Comparison of ENCODE assay signal across 12 cellular contexts in genomic region chr19:6613711-6614110, GRCh38. TPM values are rescaled to one million over a fixed set of nuclear protein-coding genes. Genes with fewer than 3 reads are reported as not detected.
DNase-seq lines count a peak whose midpoint lies in the region; ATAC-seq, FAIRE-seq and TF ChIP-seq lines count a peak whose summit lies in the region.
"Had no signal": no experiment of that assay in that cellular context is flagged by ENCODE, and none has a peak within 500 bp of the region (broad histone marks: within the 10 kb centered on the region; RNA-seq: fewer than 3 reads in every experiment).

No MANE protein-coding gene starts in this region.

- BruUV-seq in endothelial cell of umbilical vein (replicated peaks; lab: Mats Ljungman, UMichigan): no TSS peak

- no peaks in the 10 kb centered on the region for H3K36me3 ChIP-seq in ACC112 (ENCODE audit: insufficient read depth, low read length)
- no peaks in the 10 kb centered on the region for H3K36me3 ChIP-seq in endothelial cell of umbilical vein (ENCODE audit: control insufficient read depth in 2 of 2, extremely low read depth in 1 of 2, insufficient read depth in 2 of 2, low read length in 2 of 2)

- dilution Hi-C loops in endothelial cell of umbilical vein (cut with MboI; ENCODE audit: extremely low pct_ligation_motif_present, low sequenced_read_pairs): no loop called here

- H2AFZ ChIP-seq in ACC112 (ENCODE audit: low read length, unreplicated experiment) (no peak overlapping the region), endothelial cell of umbilical vein (ENCODE audit: low read depth, low read length) (no peak overlapping the region)

- POLR2A ChIA-PET in endothelial cell of umbilical vein (lab: Charles Lee): no interaction called here

- H3K4me3 ChIP-seq in ACC112 (ENCODE audit: low read depth, low read length) (no peak overlapping the region), endothelial cell of umbilical vein (replicated peaks in 1 of 3; ENCODE audit: insufficient read depth in 1 of 3, low read depth in 1 of 3, low read length in 3 of 3) (no peak overlapping the region)

- DNase-seq in AML-193 (lab: John Stamatoyannopoulos, UW) (peak; percentile 43 to 45), RKO (ENCODE audit: low spot score) (peak; percentile 45), endothelial cell of umbilical vein (ENCODE audit: low read depth, low spot score) (peak; percentile 38), SW480 (ENCODE audit: low spot score) (no peak)
- DNase-seq in effector CD4-positive, alpha-beta T cell: no peak
- DNase-seq: CD8-positive, alpha-beta memory T cell; cerebellar nuclear complex had no signal

- H3K9me1 ChIP-seq in endothelial cell of umbilical vein (replicated peaks; ENCODE audit: control insufficient read depth, extremely low read depth, insufficient read depth, low read length): no peaks in the 10 kb centered on the region

- intact Hi-C loops in endothelial cell of umbilical vein (cut with micrococcal nuclease): no loop called here

- H3K27ac ChIP-seq in ACC112 (ENCODE audit: low read depth, low read length) (peak overlapping the region; percentile 50), endothelial cell of umbilical vein (ENCODE audit: insufficient read depth, low read depth, low read length) (no peak overlapping the region)
- H3K27ac ChIP-seq: foreskin keratinocyte, HL-60 had no signal

- CTCF ChIA-PET in endothelial cell of umbilical vein (lab: Charles Lee): interaction anchor here (1.4 kb wide), 1 partner anchor 97 kb away, joined by 3 read pairs; no protein-coding TSS in a partner anchor

- H3K9me3 ChIP-seq in endothelial cell of umbilical vein (replicated peaks; ENCODE audit: control insufficient read depth, insufficient read depth, low read length): no peaks in the 10 kb centered on the region

- H3K79me2 ChIP-seq in ACC112 (ENCODE audit: control insufficient read depth, insufficient read depth, low read length, unreplicated experiment): no peaks in the 10 kb centered on the region
- H3K79me2 ChIP-seq in endothelial cell of umbilical vein (ENCODE audit: control insufficient read depth, insufficient read depth, low read length): no peaks in the 10 kb centered on the region

- TF ChIP-seq CTCF in endothelial cell of umbilical vein (IDR thresholded peaks at IDR 0.05; ENCODE audit: extremely low read depth in 1 of 2, insufficient read depth in 1 of 2, low read depth in 1 of 2, low read length in 2 of 2): no peak

- no peak for FAIRE-seq in endothelial cell of umbilical vein (lab: Jason Lieb, UNC)
- FAIRE-seq: keratinocyte had no signal

- no peak for TF ChIP-seq POLR2A in endothelial cell of umbilical vein (IDR thresholded peaks at IDR 0.05; ENCODE audit: low read depth, low read length)

- H3K27me3 ChIP-seq in ACC112 (ENCODE audit: insufficient read depth, low read length) (no peaks in the 10 kb centered on the region), endothelial cell of umbilical vein (ENCODE audit: control insufficient read depth in 2 of 2, insufficient read depth in 2 of 2, low read length in 2 of 2) (peaks cover 2% of the 10 kb centered on the region in 2 experiments)
- H3K27me3 ChIP-seq: foreskin keratinocyte had no signal

- H3K4me2 ChIP-seq in endothelial cell of umbilical vein (ENCODE audit: insufficient read depth, low read length): no peak overlapping the region

- no peak overlapping the region for H3K9ac ChIP-seq in endothelial cell of umbilical vein (replicated peaks; ENCODE audit: extremely low read depth, insufficient read depth, low read length)

- H4K20me1 ChIP-seq in endothelial cell of umbilical vein (replicated peaks; ENCODE audit: control insufficient read depth, extremely low read depth, insufficient read depth, low read length): no peaks in the 10 kb centered on the region

- H3K4me1 ChIP-seq in ACC112 (ENCODE audit: control insufficient read depth, insufficient read depth, low read length, unreplicated experiment) (peaks cover 21% of the 10 kb centered on the region), endothelial cell of umbilical vein (ENCODE audit: control insufficient read depth, extremely low read depth, insufficient read depth, low read length) (peaks cover 13% of the 10 kb centered on the region)

- ATAC-seq in GM19463 (IDR thresholded peaks at IDR 0.05; ENCODE audit: unreplicated experiment): no peak
- ATAC-seq: foreskin keratinocyte had no signal

TF ChIP-seq in endothelial cell of umbilical vein, 7 proteins besides CTCF, POLR2A, EP300 and RAD21:
- no peak for TF ChIP-seq MAX (IDR thresholded peaks at IDR 0.05; ENCODE audit: insufficient read depth, insufficient read length)
- TF ChIP-seq POLR2AphosphoS5 (IDR thresholded peaks at IDR 0.05; ENCODE audit: insufficient read depth, low read depth, low read length): no peak
- peak; percentile 26 for TF ChIP-seq FOS (IDR thresholded peaks at IDR 0.05; ENCODE audit: borderline replicate concordance, insufficient read depth, low read length)
- no peak for TF ChIP-seq JUN (IDR thresholded peaks at IDR 0.05; ENCODE audit: borderline replicate concordance, insufficient read depth, insufficient read length, low read depth)
- no peak for TF ChIP-seq GATA2 (IDR thresholded peaks at IDR 0.05; ENCODE audit: insufficient read depth, insufficient read length, low read depth, low read length)

RNA-seq across cellular contexts. Expression of gene CD70, which starts 22.8 kb away (rescaled TPM):
- total RNA-seq in endothelial cell of umbilical vein: not detected in 2 replicates
- polyA plus RNA-seq in endothelial cell of umbilical vein: 0.10 TPM in 1 of 2 replicates, not detected in the other
- not detected in 2 replicates for polyA plus RNA-seq in endothelial cell of umbilical vein (2011; cell fraction: cytosol; rRNA removed)
- polyA plus RNA-seq in endothelial cell of umbilical vein (2011; cell fraction: nucleus; rRNA removed): not detected in 2 replicates
- 0.23 and 0.40 TPM in 2 replicates for polyA plus RNA-seq in endothelial cell of umbilical vein (2012)
- polyA minus RNA-seq in endothelial cell of umbilical vein: 0.32 TPM in 1 of 2 replicates, not detected in the other
- not detected for polyA minus RNA-seq in endothelial cell of umbilical vein (2011; cell fraction: cytosol; rRNA and poly(A)+ RNA removed)
- not detected in 2 replicates for polyA minus RNA-seq in endothelial cell of umbilical vein (2011; cell fraction: nucleus; rRNA and poly(A)+ RNA removed)

RNA-seq across cellular contexts. Expression of gene TNFSF14, which starts 56.2 kb away (rescaled TPM):
- not detected in 2 replicates for total RNA-seq in endothelial cell of umbilical vein
- not detected in 2 replicates for polyA plus RNA-seq in endothelial cell of umbilical vein
- polyA plus RNA-seq in endothelial cell of umbilical vein (2011; cell fraction: cytosol; rRNA removed): not detected in 2 replicates
- not detected in 2 replicates for polyA plus RNA-seq in endothelial cell of umbilical vein (2011; cell fraction: nucleus; rRNA removed)
- polyA plus RNA-seq in endothelial cell of umbilical vein (2012): not detected in 2 replicates
- not detected in 2 replicates for polyA minus RNA-seq in endothelial cell of umbilical vein
- not detected for polyA minus RNA-seq in endothelial cell of umbilical vein (2011; cell fraction: cytosol; rRNA and poly(A)+ RNA removed)
- not detected in 2 replicates for polyA minus RNA-seq in endothelial cell of umbilical vein (2011; cell fraction: nucleus; rRNA and poly(A)+ RNA removed)
- total RNA-seq: foreskin keratinocyte had no signal
- polyA plus RNA-seq: foreskin keratinocyte, keratinocyte had no signal

Comparison
In these comparisons a context has a peak if more than half of its experiments do, and no peak if none do; other contexts are left out.
1. DNase-seq: peak in AML-193 (2 of 2), RKO (single experiment) and endothelial cell of umbilical vein (single experiment); none in effector CD4-positive, alpha-beta T cell (single experiment) and SW480 (single experiment).